ENCODE assay signal across 9 cellular contexts in the genomic region with DNA sequence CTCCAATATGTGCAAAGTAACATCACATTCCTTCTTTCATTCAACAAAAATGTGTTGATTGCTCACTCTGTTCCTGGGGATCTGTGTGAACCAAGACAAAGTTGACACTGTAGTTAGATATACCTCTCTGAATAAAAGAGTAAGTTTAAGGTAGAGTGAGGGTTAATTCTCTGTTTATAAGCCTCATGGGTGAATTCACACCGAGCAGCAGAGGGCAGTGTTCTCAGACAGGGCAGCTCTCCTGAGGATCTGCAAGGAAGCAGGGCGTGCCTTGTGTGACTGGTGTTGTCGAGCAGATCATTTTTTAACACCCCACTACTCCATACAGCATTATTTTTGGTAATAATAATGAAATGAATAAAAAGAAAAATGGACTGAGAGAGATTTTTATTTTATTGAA. TPM values are rescaled to one million over a fixed set of nuclear protein-coding genes. Genes with fewer than 3 reads are reported as not detected.
DNase-seq lines count a peak whose midpoint lies in the region; ATAC-seq, FAIRE-seq and TF ChIP-seq lines count a peak whose summit lies in the region.
"Had no signal": no experiment of that assay in that cellular context is flagged by ENCODE, and none has a peak within 500 bp of the region (broad histone marks: within the 10 kb centered on the region; RNA-seq: fewer than 3 reads in every experiment).

No MANE protein-coding gene starts in this region.

- no peak overlapping the region for H3K4me3 ChIP-seq in kidney (ENCODE audit: low read length in 2 of 2)

- no peak overlapping the region for H3K9ac ChIP-seq in kidney (ENCODE audit: low read length in 2 of 2)

- no peak for TF ChIP-seq POLR2A in GM18505 (IDR thresholded peaks at IDR 0.05; ENCODE audit: borderline replicate concordance, extremely low read depth, insufficient read depth, insufficient read length)

- in situ Hi-C loops in G401 (cut with HindIII; ENCODE audit: low sequenced_read_pairs), result no loop called here

- no peak for FAIRE-seq in kidney (lab: Jason Lieb, UNC)

- peak; percentile 5 for DNase-seq in G401 (ENCODE audit: low spot score)
- peak; percentile 49 to 73 for DNase-seq in NOMO-1 (lab: John Stamatoyannopoulos, UW; ENCODE audit: unreplicated experiment in 2 of 2)
- peak; percentile 25 for DNase-seq in activated naive CD4-positive, alpha-beta T cell treated with anti-CD3 and anti-CD28 coated beads, Interleukin-2, amount 50 U/mL, for 16 hours
- DNase-seq in kidney, result no peak
- DNase-seq in 8988T, result no peak

- peak; percentile 22 for TF ChIP-seq CTCF in kidney (IDR thresholded peaks at IDR 0.05; ENCODE audit: borderline replicate concordance, extremely low read depth, insufficient read depth)

- H3K27ac ChIP-seq in kidney (ENCODE audit: low read depth in 2 of 2, low read length in 2 of 2), result no peak overlapping the region

- H3K9me3 ChIP-seq in kidney (ENCODE audit: control insufficient read depth in 1 of 2, low read length in 2 of 2), result no peaks in the 10 kb centered on the region

- H3K4me1 ChIP-seq in kidney (ENCODE audit: control insufficient read depth in 1 of 2, insufficient read depth in 1 of 2, low read depth in 1 of 2, low read length in 2 of 2), result no peaks in the 10 kb centered on the region

- intact Hi-C loops in kidney (cut with DNase I), result no loop called here

- ATAC-seq in HG02610 (IDR thresholded peaks at IDR 0.05; ENCODE audit: unreplicated experiment) (peak; percentile 65), GM18505 (IDR thresholded peaks at IDR 0.05; ENCODE audit: unreplicated experiment) (no peak), HG03095 (IDR thresholded peaks at IDR 0.05; ENCODE audit: unreplicated experiment) (no peak)

- no peaks in the 10 kb centered on the region for H3K36me3 ChIP-seq in kidney (ENCODE audit: control insufficient read depth in 1 of 2, insufficient read depth in 2 of 2, low read length in 2 of 2)

RNA-seq across cellular contexts. Expression of gene PAQR9, which starts 34.4 kb away (rescaled TPM):
- 0.06 TPM in 1 of 2 replicates, not detected in the other for total RNA-seq in G401 (2014; rRNA removed; shearing (Covaris generic))
- 0.09 TPM for total RNA-seq in kidney
- not detected for polyA plus RNA-seq in kidney (ENCODE audit: insufficient read depth, low read depth, low replicate concordance)
- total RNA-seq: T-helper 1 cell treated with Interleukin-12 subunit alpha and Interleukin-12 subunit beta and Interleukin-4 antibody, amounts not matched to agents 30 ng/mL and 1 ng/mL, for 36 hours had no signal

RNA-seq across cellular contexts. Expression of gene PCOLCE2, which starts 40.2 kb away (rescaled TPM):
- total RNA-seq in G401 (2014; rRNA removed; shearing (Covaris generic)), result 13.0 and 36.6 TPM in 2 replicates
- 1.9 TPM for total RNA-seq in kidney
- 59.0 TPM for polyA plus RNA-seq in kidney (ENCODE audit: insufficient read depth, low read depth, low replicate concordance)

Comparison
In these comparisons a context has a peak if more than half of its experiments do, and no peak if none do; other contexts are left out.
1. DNase-seq: peak in G401 (single experiment), NOMO-1 (2 of 2) and activated naive CD4-positive, alpha-beta T cell treated with anti-CD3 and anti-CD28 coated beads, Interleukin-2, amount 50 U/mL, for 16 hours (single experiment); none in kidney (single experiment) and 8988T (single experiment).